ENCODE assay signal across 12 cellular contexts in genomic region chr2:3470856-3471737, GRCh38. TPM values are rescaled to one million over a fixed set of nuclear protein-coding genes. Genes with fewer than 3 reads are reported as not detected.
A peak's percentile ranks its signal among the peaks of the same experiment; 100 is the strongest.
DNase-seq lines count a peak whose midpoint lies in the region; ATAC-seq and TF ChIP-seq lines count a peak whose summit lies in the region.
"Had no signal": no experiment of that assay in that cellular context is flagged by ENCODE, and none has a peak within 500 bp of the region (broad histone marks: within the 10 kb centered on the region; RNA-seq: fewer than 3 reads in every experiment).

No MANE protein-coding gene starts in this region.

- H3K4me3 Mint-ChIP-seq in activated CD4-positive, alpha-beta T cell treated with anti-CD3 and anti-CD28 coated beads, Interleukin-2, amount 10 ng/mL, durations not matched to agents 7 days and 5 days: no peak overlapping the region
- H3K4me3 Mint-ChIP-seq: activated CD4-positive, alpha-beta T cell treated with anti-CD3 and anti-CD28 coated beads, Interleukin-2, amount 10 ng/mL, durations not matched to agents 24 days and 14 days had no signal

- H3K27me3 ChIP-seq in mesenchymal stem cell (ENCODE audit: control insufficient read depth in 1 of 2, insufficient read depth in 1 of 2, low read length in 2 of 2) (no peaks in the 10 kb centered on the region), suprapubic skin (no peaks in the 10 kb centered on the region)

- H3K27ac Mint-ChIP-seq in activated CD4-positive, alpha-beta T cell treated with anti-CD3 and anti-CD28 coated beads, Interleukin-2, amount 10 ng/mL, durations not matched to agents 7 days and 5 days: no peak overlapping the region
- H3K27ac Mint-ChIP-seq: activated CD4-positive, alpha-beta T cell treated with anti-CD3 and anti-CD28 coated beads, Interleukin-2, amount 10 ng/mL, durations not matched to agents 24 days and 14 days had no signal

- H3K36me3 Mint-ChIP-seq in activated CD4-positive, alpha-beta T cell treated with anti-CD3 and anti-CD28 coated beads, Interleukin-2, amount 10 ng/mL, durations not matched to agents 7 days and 5 days (ENCODE audit: low read depth): peaks cover 8% of the 10 kb centered on the region

- H3K4me1 ChIP-seq in mesenchymal stem cell (ENCODE audit: control insufficient read depth, insufficient read depth, low read depth, low read length): peaks cover 22% of the 10 kb centered on the region
- H3K4me1 ChIP-seq in suprapubic skin: peaks cover 49% of the 10 kb centered on the region

- POLR2A ChIA-PET in RWPE1 (lab: Yijun Ruan, JAX; ENCODE audit: low non-redundant PET): no interaction called here
- POLR2A ChIA-PET in activated CD4-positive, alpha-beta T cell treated with anti-CD3 and anti-CD28 coated beads, Interleukin-2, amount 10 ng/mL, durations not matched to agents 7 days and 5 days (lab: Charles Lee): no interaction called here

- peak overlapping the region; percentile 72 for H2AK5ac ChIP-seq in mesenchymal stem cell (ENCODE audit: low read length, severe bottlenecking)

- no peak overlapping the region for H2BK5ac ChIP-seq in mesenchymal stem cell (ENCODE audit: low read depth, low read length, poor library complexity, severe bottlenecking)

- TF ChIP-seq CTCF in RWPE1 (conservative IDR thresholded peaks at IDR 0.05; ENCODE audit: low read depth): no peak
- TF ChIP-seq CTCF in suprapubic skin (IDR thresholded peaks at IDR 0.05): no peak

- H3K9me3 ChIP-seq in mesenchymal stem cell (ENCODE audit: control insufficient read depth, low read length) (no peaks in the 10 kb centered on the region), suprapubic skin (no peaks in the 10 kb centered on the region)

- no peak overlapping the region for H4K91ac ChIP-seq in mesenchymal stem cell (ENCODE audit: low read length)

- H3K23ac ChIP-seq in mesenchymal stem cell (ENCODE audit: low read length in 2 of 2): no peak overlapping the region

- no peak overlapping the region for H3K18ac ChIP-seq in mesenchymal stem cell (ENCODE audit: low read depth in 1 of 2, low read length in 2 of 2)

- no peak overlapping the region for H4K8ac ChIP-seq in mesenchymal stem cell (ENCODE audit: low read length)

- CTCF ChIA-PET in RWPE1 (lab: Yijun Ruan, JAX): no interaction called here
- CTCF ChIA-PET in activated CD4-positive, alpha-beta T cell treated with anti-CD3 and anti-CD28 coated beads, Interleukin-2, amount 10 ng/mL, durations not matched to agents 7 days and 5 days (lab: Charles Lee): interaction anchor here (0.6 kb wide), 1 partner anchor 29 kb away, joined by 3 read pairs; no protein-coding TSS in a partner anchor

- peaks cover 16% of the 10 kb centered on the region for H3K79me1 ChIP-seq in mesenchymal stem cell (replicated peaks; ENCODE audit: low read length, poor library complexity, severe bottlenecking)

- no peak overlapping the region for H3K4ac ChIP-seq in mesenchymal stem cell (ENCODE audit: low read depth in 1 of 2, low read length in 2 of 2)

- WGBS in mesenchymal stem cell: 96% methylated on average over 16 of the region's 17 CpGs
- WGBS in suprapubic skin: 74% methylated on average over 17 of the region's 17 CpGs

- no peak overlapping the region for H2BK120ac ChIP-seq in mesenchymal stem cell (ENCODE audit: low read depth, low read length)

- H3K4me1 Mint-ChIP-seq in activated CD4-positive, alpha-beta T cell treated with anti-CD3 and anti-CD28 coated beads, Interleukin-2, amount 10 ng/mL, durations not matched to agents 7 days and 5 days: no peaks in the 10 kb centered on the region
- H3K4me1 Mint-ChIP-seq: activated CD4-positive, alpha-beta T cell treated with anti-CD3 and anti-CD28 coated beads, Interleukin-2, amount 10 ng/mL, durations not matched to agents 24 days and 14 days had no signal

- H3K4me3 ChIP-seq in mesenchymal stem cell (ENCODE audit: insufficient read depth in 1 of 2, low read depth in 1 of 2, low read length in 2 of 2) (no peak overlapping the region), suprapubic skin (no peak overlapping the region)

- H3K9me3 Mint-ChIP-seq in activated CD4-positive, alpha-beta T cell treated with anti-CD3 and anti-CD28 coated beads, Interleukin-2, amount 10 ng/mL, durations not matched to agents 7 days and 5 days: no peaks in the 10 kb centered on the region
- H3K9me3 Mint-ChIP-seq: activated CD4-positive, alpha-beta T cell treated with anti-CD3 and anti-CD28 coated beads, Interleukin-2, amount 10 ng/mL, durations not matched to agents 24 days and 14 days had no signal

- H3K14ac ChIP-seq in mesenchymal stem cell (ENCODE audit: low read length in 2 of 2): no peak overlapping the region

- H3K4me2 ChIP-seq in mesenchymal stem cell (ENCODE audit: low read length, poor library complexity, severe bottlenecking): no peak overlapping the region

- no peak overlapping the region for H2BK15ac ChIP-seq in mesenchymal stem cell (ENCODE audit: low read depth, poor library complexity, severe bottlenecking)

- TF ChIP-seq POLR2A in suprapubic skin (IDR thresholded peaks at IDR 0.05) (no peak), GM18505 (IDR thresholded peaks at IDR 0.05; ENCODE audit: borderline replicate concordance, extremely low read depth, insufficient read depth, insufficient read length) (no peak)

- peak overlapping the region; percentile 43 for H3K9ac ChIP-seq in mesenchymal stem cell (ENCODE audit: low read length)

- H2BK12ac ChIP-seq in mesenchymal stem cell (ENCODE audit: low read length in 2 of 2): no peak overlapping the region

- ATAC-seq in GM18505 (IDR thresholded peaks at IDR 0.05; ENCODE audit: unreplicated experiment): no peak

- no peaks in the 10 kb centered on the region for H3K27me3 Mint-ChIP-seq in activated CD4-positive, alpha-beta T cell treated with anti-CD3 and anti-CD28 coated beads, Interleukin-2, amount 10 ng/mL, durations not matched to agents 7 days and 5 days
- H3K27me3 Mint-ChIP-seq: activated CD4-positive, alpha-beta T cell treated with anti-CD3 and anti-CD28 coated beads, Interleukin-2, amount 10 ng/mL, durations not matched to agents 24 days and 14 days had no signal

- H3K36me3 ChIP-seq in mesenchymal stem cell (ENCODE audit: control insufficient read depth in 1 of 2, insufficient read depth in 2 of 2, low read depth in 1 of 2, low read length in 2 of 2) (peaks cover 38 to 81% of the 10 kb centered on the region in 2 experiments), suprapubic skin (peaks cover 46% of the 10 kb centered on the region)

- DNase-seq in RWPE1 (ENCODE audit: low spot score) (no peak), mesenchymal stem cell (no peak), suprapubic skin (ENCODE audit: low spot score in 2 of 2) (no peak), COLO829 (ENCODE audit: low spot score) (no peak), NCI-H345 treated with DMSO at 0.1 percent for 48 hours (lab: John Stamatoyannopoulos, UW; ENCODE audit: unreplicated experiment) (no peak)
- DNase-seq in activated CD4-positive, alpha-beta T cell treated with anti-CD3 and anti-CD28 coated beads, Interleukin-2, amount 10 ng/mL, durations not matched to agents 7 days and 5 days: no peak
- DNase-seq: activated CD4-positive, alpha-beta T cell treated with anti-CD3 and anti-CD28 coated beads, Interleukin-2, amount 10 ng/mL, durations not matched to agents 24 days and 14 days; activated gamma-delta T cell treated with Interleukin-2 at 50 U/mL for 16 hours; effector CD8-positive, alpha-beta T cell; Kasumi-1 had no signal

- H3K27ac ChIP-seq in RWPE1 (peak overlapping the region; percentile 98), cingulate gyrus (ENCODE audit: low read depth, low read length) (peak overlapping the region; percentile 73), mesenchymal stem cell (ENCODE audit: low read length, poor library complexity, severe bottlenecking) (peak overlapping the region; percentile 44), suprapubic skin (peak overlapping the region; percentile 88)

- no peak for TF ChIP-seq EP300 in suprapubic skin (IDR thresholded peaks at IDR 0.05)

- H2AFZ ChIP-seq in mesenchymal stem cell (ENCODE audit: low read depth, low read length): no peak overlapping the region

RNA-seq across cellular contexts. Expression of gene ADI1, which starts 48.2 kb away (rescaled TPM):
- polyA plus RNA-seq in mesenchymal stem cell (2013, experiment 1 of 2): 59.5 TPM
- 60.1 TPM for polyA plus RNA-seq in mesenchymal stem cell (2013, experiment 2 of 2)
- total RNA-seq in suprapubic skin: 10 to 100 TPM; 39.2 to 54.4 (median 45.4) TPM
- 10 to 100 TPM; 45.7 to 48.2 TPM for total RNA-seq in activated CD4-positive, alpha-beta T cell treated with anti-CD3 and anti-CD28 coated beads, Interleukin-2, amount 10 ng/mL, durations not matched to agents 7 days and 5 days

Comparison
In these comparisons a context has a peak if more than half of its experiments do, and no peak if none do; other contexts are left out.
1. H3K27ac ChIP-seq: peak in every context shown above with its lines; median percentile 98 in RWPE1; 88 in suprapubic skin; 73 in cingulate gyrus; 44 in mesenchymal stem cell.